ENCODE assay signal across 21 cellular contexts in genomic region chr10:128416231-128416630, GRCh38.
DNase-seq lines count a peak whose midpoint lies in the region; ATAC-seq and TF ChIP-seq lines count a peak whose summit lies in the region.
"Had no signal": no experiment of that assay in that cellular context is flagged by ENCODE, and none has a peak within 500 bp of the region (broad histone marks: within the 10 kb centered on the region; RNA-seq: fewer than 3 reads in every experiment).

No MANE protein-coding gene starts in this region.

- H3K27ac ChIP-seq in right atrium auricular region (no peak overlapping the region), heart right ventricle (no peak overlapping the region)
- H3K27ac ChIP-seq: 22Rv1; BLaER1 treated with 17β-estradiol and CSF1 and Interleukin-3, amounts not matched to agents 10 nM and 100 nM; GM23248 had no signal

- 77 to 80% methylated on average over 6 of the region's 6 CpGs for WGBS in heart right ventricle, 2 donors

- H3K4me3 ChIP-seq in right atrium auricular region (no peak overlapping the region), heart right ventricle (no peak overlapping the region)
- H3K4me3 ChIP-seq: BLaER1 treated with 17β-estradiol and CSF1 and Interleukin-3, amounts not matched to agents 10 nM and 100 nM; GM23248 had no signal

- TF ChIP-seq CTCF in right atrium auricular region (IDR thresholded peaks at IDR 0.05) (no peak), heart right ventricle (IDR thresholded peaks at IDR 0.05) (no peak)

- H3K9me3 ChIP-seq in right atrium auricular region (no peaks in the 10 kb centered on the region), heart right ventricle (no peaks in the 10 kb centered on the region)
- H3K9me3 ChIP-seq: BE2C had no signal

- H3K4me1 ChIP-seq in right atrium auricular region (no peaks in the 10 kb centered on the region), heart right ventricle (no peaks in the 10 kb centered on the region)
- H3K4me1 ChIP-seq: BE2C had no signal

- ATAC-seq in heart right ventricle, result no peak
- no peak for ATAC-seq in HG03521 (IDR thresholded peaks at IDR 0.05; ENCODE audit: unreplicated experiment)
- no peak for ATAC-seq in left lobe of liver
- ATAC-seq in GM21825 (IDR thresholded peaks at IDR 0.05; ENCODE audit: unreplicated experiment), result no peak

- H3K27me3 ChIP-seq in right atrium auricular region (no peaks in the 10 kb centered on the region), heart right ventricle (peaks cover 0 to 12% (median 6%) of the 10 kb centered on the region in 7 donors)
- H3K27me3 ChIP-seq: BE2C; BLaER1 treated with 17β-estradiol and CSF1 and Interleukin-3, amounts not matched to agents 10 nM and 100 nM had no signal

- DNase-seq in right atrium auricular region (ENCODE audit: low spot score) (peak; percentile 26), heart right ventricle (no peak), RKO (ENCODE audit: low spot score) (peak; percentile 1), islet precursor cell (peak; percentile 14), ureter (ENCODE audit: low spot score) (peak; percentile 22), left lobe of liver (ENCODE audit: low spot score) (no peak)
- DNase-seq: AML-193; BE2C; Calu3; CD4-positive, alpha-beta memory T cell; COR-L47; DMS53; DMS79 treated with DMSO at 0.1 percent for 48 hours; GF-D8; GM23248; H7; HCEC 1CT had no signal

- H3K36me3 ChIP-seq in right atrium auricular region, result no peaks in the 10 kb centered on the region
- H3K36me3 ChIP-seq in heart right ventricle, result no peaks in the 10 kb centered on the region
- H3K36me3 ChIP-seq: BE2C; BLaER1 treated with 17β-estradiol and CSF1 and Interleukin-3, amounts not matched to agents 10 nM and 100 nM had no signal

- intact Hi-C loops in heart right ventricle (cut with DNase I), result loop anchor here in 1 of 10 donors (10.0 kb wide), 1 partner anchor 141 kb away; no protein-coding TSS in a partner anchor

Comparison
In these comparisons a context has a peak if more than half of its experiments do, and no peak if none do; other contexts are left out.
1. DNase-seq: peak in right atrium auricular region (single experiment), RKO (single experiment), islet precursor cell (single experiment) and ureter (single experiment); none in heart right ventricle (0 of 2) and left lobe of liver (single experiment).